In genomic region chr2:38406597-38407110, GRCh38 we compare ENCODE assay signal across 1 cellular context.
TF ChIP-seq lines count a peak whose summit lies in the region.

No MANE protein-coding gene starts in this region.

TF ChIP-seq in HepG2, 621 proteins besides CTCF, POLR2A, EP300 and RAD21 (continued from another document and continues in another):
- TF ChIP-seq, protein P1, sequence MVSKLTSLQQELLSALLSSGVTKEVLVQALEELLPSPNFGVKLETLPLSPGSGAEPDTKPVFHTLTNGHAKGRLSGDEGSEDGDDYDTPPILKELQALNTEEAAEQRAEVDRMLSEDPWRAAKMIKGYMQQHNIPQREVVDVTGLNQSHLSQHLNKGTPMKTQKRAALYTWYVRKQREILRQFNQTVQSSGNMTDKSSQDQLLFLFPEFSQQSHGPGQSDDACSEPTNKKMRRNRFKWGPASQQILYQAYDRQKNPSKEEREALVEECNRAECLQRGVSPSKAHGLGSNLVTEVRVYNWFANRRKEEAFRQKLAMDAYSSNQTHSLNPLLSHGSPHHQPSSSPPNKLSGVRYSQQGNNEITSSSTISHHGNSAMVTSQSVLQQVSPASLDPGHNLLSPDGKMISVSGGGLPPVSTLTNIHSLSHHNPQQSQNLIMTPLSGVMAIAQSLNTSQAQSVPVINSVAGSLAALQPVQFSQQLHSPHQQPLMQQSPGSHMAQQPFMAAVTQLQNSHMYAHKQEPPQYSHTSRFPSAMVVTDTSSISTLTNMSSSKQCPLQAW (CRISPR knock-in tag; IDR thresholded peaks at IDR 0.05) = peak; percentile 55; the same call in 1 of the 2 replicates
- TF ChIP-seq ZNF570 (CRISPR knock-in tag; IDR thresholded peaks at IDR 0.05; ENCODE audit: borderline replicate concordance) = no peak
- peak; percentile 83; the same call in 1 of the 2 replicates for TF ChIP-seq MED1 (CRISPR knock-in tag; IDR thresholded peaks at IDR 0.05)
- TF ChIP-seq, protein P2, sequence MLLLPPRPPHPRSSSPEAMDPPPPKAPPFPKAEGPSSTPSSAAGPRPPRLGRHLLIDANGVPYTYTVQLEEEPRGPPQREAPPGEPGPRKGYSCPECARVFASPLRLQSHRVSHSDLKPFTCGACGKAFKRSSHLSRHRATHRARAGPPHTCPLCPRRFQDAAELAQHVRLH (CRISPR knock-in tag; IDR thresholded peaks at IDR 0.05; ENCODE audit: borderline replicate concordance, low read depth) = peak; percentile 13; the same call in 1 of the 2 replicates
- TF ChIP-seq ZNF782 (CRISPR knock-in tag; IDR thresholded peaks at IDR 0.05; ENCODE audit: borderline replicate concordance) = no peak
- no peak for TF ChIP-seq ATF2 (CRISPR knock-in tag; IDR thresholded peaks at IDR 0.05)
- no peak for TF ChIP-seq TAF15 (IDR thresholded peaks at IDR 0.05; ENCODE audit: low read depth, low read length, poor library complexity, severe bottlenecking)
- peak; percentile 98 for TF ChIP-seq SALL1 (CRISPR knock-in tag; IDR thresholded peaks at IDR 0.05)
- no peak for TF ChIP-seq ZFP37 (CRISPR knock-in tag; IDR thresholded peaks at IDR 0.05; ENCODE audit: borderline replicate concordance)
- TF ChIP-seq EED (CRISPR knock-in tag; IDR thresholded peaks at IDR 0.05) = no peak
- TF ChIP-seq, protein P3, sequence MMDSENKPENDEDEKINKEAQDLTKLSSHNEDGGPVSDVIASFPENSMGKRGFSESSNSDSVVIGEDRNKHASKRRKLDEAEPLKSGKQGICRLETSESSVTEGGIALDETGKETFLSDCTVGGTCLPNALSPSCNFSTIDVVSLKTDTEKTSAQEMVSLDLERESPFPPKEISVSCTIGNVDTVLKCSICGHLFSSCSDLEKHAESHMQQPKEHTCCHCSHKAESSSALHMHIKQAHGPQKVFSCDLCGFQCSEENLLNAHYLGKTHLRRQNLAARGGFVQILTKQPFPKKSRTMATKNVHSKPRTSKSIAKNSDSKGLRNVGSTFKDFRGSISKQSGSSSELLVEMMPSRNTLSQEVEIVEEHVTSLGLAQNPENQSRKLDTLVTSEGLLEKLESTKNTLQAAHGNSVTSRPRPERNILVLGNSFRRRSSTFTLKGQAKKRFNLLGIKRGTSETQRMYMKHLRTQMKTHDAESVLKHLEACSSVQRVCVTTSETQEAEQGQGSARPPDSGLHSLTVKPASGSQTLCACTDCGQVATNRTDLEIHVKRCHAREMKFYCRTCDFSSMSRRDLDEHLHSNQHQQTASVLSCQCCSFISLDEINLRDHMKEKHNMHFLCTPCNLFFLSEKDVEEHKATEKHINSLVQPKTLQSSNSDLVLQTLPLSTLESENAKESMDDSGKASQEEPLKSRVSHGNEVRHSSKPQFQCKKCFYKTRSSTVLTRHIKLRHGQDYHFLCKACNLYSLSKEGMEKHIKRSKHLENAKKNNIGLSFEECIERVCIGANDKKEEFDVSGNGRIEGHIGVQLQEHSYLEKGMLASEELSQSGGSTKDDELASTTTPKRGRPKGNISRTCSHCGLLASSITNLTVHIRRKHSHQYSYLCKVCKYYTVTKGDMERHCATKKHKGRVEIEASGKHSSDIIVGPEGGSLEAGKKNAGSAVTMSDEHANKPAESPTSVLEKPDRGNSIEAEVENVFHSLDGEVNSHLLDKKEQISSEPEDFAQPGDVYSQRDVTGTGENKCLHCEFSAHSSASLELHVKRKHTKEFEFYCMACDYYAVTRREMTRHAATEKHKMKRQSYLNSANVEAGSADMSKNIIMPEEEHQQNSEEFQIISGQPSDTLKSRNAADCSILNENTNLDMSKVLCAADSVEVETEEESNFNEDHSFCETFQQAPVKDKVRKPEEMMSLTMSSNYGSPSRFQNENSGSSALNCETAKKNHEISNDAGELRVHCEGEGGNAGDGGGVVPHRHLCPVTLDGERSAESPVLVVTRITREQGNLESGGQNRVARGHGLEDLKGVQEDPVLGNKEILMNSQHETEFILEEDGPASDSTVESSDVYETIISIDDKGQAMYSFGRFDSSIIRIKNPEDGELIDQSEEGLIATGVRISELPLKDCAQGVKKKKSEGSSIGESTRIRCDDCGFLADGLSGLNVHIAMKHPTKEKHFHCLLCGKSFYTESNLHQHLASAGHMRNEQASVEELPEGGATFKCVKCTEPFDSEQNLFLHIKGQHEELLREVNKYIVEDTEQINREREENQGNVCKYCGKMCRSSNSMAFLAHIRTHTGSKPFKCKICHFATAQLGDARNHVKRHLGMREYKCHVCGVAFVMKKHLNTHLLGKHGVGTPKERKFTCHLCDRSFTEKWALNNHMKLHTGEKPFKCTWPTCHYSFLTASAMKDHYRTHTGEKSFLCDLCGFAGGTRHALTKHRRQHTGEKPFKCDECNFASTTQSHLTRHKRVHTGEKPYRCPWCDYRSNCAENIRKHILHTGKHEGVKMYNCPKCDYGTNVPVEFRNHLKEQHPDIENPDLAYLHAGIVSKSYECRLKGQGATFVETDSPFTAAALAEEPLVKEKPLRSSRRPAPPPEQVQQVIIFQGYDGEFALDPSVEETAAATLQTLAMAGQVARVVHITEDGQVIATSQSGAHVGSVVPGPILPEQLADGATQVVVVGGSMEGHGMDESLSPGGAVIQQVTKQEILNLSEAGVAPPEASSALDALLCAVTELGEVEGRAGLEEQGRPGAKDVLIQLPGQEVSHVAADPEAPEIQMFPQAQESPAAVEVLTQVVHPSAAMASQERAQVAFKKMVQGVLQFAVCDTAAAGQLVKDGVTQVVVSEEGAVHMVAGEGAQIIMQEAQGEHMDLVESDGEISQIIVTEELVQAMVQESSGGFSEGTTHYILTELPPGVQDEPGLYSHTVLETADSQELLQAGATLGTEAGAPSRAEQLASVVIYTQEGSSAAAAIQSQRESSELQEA (CRISPR knock-in tag; IDR thresholded peaks at IDR 0.05; ENCODE audit: not compliant biosample characterization) = no peak
- no peak for TF ChIP-seq THAP8 (CRISPR knock-in tag; IDR thresholded peaks at IDR 0.05; ENCODE audit: borderline replicate concordance)
- TF ChIP-seq IRF1 (CRISPR knock-in tag; IDR thresholded peaks at IDR 0.05; ENCODE audit: low read depth) = no peak
- TF ChIP-seq, protein P4, sequence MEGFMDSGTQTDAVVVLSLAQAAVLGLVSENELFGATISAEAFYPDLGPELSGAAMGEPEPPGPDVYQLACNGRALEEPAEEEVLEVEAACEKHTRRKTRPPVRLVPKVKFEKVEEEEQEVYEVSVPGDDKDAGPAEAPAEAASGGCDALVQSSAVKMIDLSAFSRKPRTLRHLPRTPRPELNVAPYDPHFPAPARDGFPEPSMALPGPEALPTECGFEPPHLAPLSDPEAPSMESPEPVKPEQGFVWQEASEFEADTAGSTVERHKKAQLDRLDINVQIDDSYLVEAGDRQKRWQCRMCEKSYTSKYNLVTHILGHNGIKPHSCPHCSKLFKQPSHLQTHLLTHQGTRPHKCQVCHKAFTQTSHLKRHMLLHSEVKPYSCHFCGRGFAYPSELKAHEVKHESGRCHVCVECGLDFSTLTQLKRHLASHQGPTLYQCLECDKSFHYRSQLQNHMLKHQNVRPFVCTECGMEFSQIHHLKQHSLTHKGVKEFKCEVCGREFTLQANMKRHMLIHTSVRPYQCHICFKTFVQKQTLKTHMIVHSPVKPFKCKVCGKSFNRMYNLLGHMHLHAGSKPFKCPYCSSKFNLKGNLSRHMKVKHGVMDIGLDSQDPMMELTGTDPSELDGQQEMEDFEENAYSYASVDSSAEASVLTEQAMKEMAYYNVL (CRISPR knock-in tag; IDR thresholded peaks at IDR 0.05; ENCODE audit: borderline replicate concordance) = no peak; the same call in none of the 2 replicates
- no peak for TF ChIP-seq PTBP1 (IDR thresholded peaks at IDR 0.05; ENCODE audit: low read depth, low read length, poor library complexity, severe bottlenecking)
- TF ChIP-seq, protein P5, sequence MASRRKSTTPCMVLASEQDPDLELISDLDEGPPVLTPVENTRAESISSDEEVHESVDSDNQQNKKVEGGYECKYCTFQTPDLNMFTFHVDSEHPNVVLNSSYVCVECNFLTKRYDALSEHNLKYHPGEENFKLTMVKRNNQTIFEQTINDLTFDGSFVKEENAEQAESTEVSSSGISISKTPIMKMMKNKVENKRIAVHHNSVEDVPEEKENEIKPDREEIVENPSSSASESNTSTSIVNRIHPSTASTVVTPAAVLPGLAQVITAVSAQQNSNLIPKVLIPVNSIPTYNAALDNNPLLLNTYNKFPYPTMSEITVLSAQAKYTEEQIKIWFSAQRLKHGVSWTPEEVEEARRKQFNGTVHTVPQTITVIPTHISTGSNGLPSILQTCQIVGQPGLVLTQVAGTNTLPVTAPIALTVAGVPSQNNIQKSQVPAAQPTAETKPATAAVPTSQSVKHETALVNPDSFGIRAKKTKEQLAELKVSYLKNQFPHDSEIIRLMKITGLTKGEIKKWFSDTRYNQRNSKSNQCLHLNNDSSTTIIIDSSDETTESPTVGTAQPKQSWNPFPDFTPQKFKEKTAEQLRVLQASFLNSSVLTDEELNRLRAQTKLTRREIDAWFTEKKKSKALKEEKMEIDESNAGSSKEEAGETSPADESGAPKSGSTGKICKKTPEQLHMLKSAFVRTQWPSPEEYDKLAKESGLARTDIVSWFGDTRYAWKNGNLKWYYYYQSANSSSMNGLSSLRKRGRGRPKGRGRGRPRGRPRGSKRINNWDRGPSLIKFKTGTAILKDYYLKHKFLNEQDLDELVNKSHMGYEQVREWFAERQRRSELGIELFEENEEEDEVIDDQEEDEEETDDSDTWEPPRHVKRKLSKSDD (CRISPR knock-in tag; IDR thresholded peaks at IDR 0.05; ENCODE audit: low read depth) = no peak; the same call in 1 of the 2 replicates
- 0 out of 2 replicates have a peak, but pooled peaks have one; percentile 39 for TF ChIP-seq NR2F2 (IDR thresholded peaks at IDR 0.05; ENCODE audit: borderline replicate concordance, low read depth)
- no peak for TF ChIP-seq AGO1 (IDR thresholded peaks at IDR 0.05; ENCODE audit: low read depth, low read length, poor library complexity, severe bottlenecking)
- TF ChIP-seq STAT5B (CRISPR knock-in tag; IDR thresholded peaks at IDR 0.05) = 0 out of 2 replicates have a peak, but pooled peaks have one; percentile 60
- TF ChIP-seq MTF2 (CRISPR knock-in tag; IDR thresholded peaks at IDR 0.05; ENCODE audit: borderline replicate concordance) = no peak
- TF ChIP-seq, protein P6, sequence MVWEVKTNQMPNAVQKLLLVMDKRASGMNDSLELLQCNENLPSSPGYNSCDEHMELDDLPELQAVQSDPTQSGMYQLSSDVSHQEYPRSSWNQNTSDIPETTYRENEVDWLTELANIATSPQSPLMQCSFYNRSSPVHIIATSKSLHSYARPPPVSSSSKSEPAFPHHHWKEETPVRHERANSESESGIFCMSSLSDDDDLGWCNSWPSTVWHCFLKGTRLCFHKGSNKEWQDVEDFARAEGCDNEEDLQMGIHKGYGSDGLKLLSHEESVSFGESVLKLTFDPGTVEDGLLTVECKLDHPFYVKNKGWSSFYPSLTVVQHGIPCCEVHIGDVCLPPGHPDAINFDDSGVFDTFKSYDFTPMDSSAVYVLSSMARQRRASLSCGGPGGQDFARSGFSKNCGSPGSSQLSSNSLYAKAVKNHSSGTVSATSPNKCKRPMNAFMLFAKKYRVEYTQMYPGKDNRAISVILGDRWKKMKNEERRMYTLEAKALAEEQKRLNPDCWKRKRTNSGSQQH (CRISPR knock-in tag; IDR thresholded peaks at IDR 0.05; ENCODE audit: low read depth) = peak; percentile 69; the same call in 1 of the 2 replicates
- peak; percentile 70; the same call in 1 of the 2 replicates for TF ChIP-seq NCOR1 (IDR thresholded peaks at IDR 0.05; ENCODE audit: borderline replicate concordance, low read length)
- no peak for TF ChIP-seq SRF (IDR thresholded peaks at IDR 0.05; ENCODE audit: low read depth, low read length)
- TF ChIP-seq SRSF4 (IDR thresholded peaks at IDR 0.05; ENCODE audit: low read depth, low read length, poor library complexity, severe bottlenecking) = no peak
- TF ChIP-seq CBX1 (IDR thresholded peaks at IDR 0.05; ENCODE audit: low read depth) = no peak
- TF ChIP-seq PREB (CRISPR knock-in tag; IDR thresholded peaks at IDR 0.05) = no peak
- no peak for TF ChIP-seq NKX3-1 (CRISPR knock-in tag; IDR thresholded peaks at IDR 0.05)
- no peak for TF ChIP-seq TSC22D2 (CRISPR knock-in tag; IDR thresholded peaks at IDR 0.05; ENCODE audit: borderline replicate concordance)
- TF ChIP-seq KDM2A (CRISPR knock-in tag; IDR thresholded peaks at IDR 0.05; ENCODE audit: borderline replicate concordance, low read depth) = peak; percentile 15; the same call in 1 of the 2 replicates
- TF ChIP-seq ZMYM2 (CRISPR knock-in tag; IDR thresholded peaks at IDR 0.05) = no peak; the same call in 1 of the 2 replicates
- no peak for TF ChIP-seq ZNF781 (CRISPR knock-in tag; IDR thresholded peaks at IDR 0.05; ENCODE audit: borderline replicate concordance, not compliant biosample characterization)
- TF ChIP-seq FOXJ3 (CRISPR knock-in tag; IDR thresholded peaks at IDR 0.05; ENCODE audit: borderline replicate concordance) = peak; percentile 84
- peak; percentile 73; the same call in 1 of the 2 replicates for TF ChIP-seq ZNF317 (CRISPR knock-in tag; IDR thresholded peaks at IDR 0.05)
- peak; percentile 96 for TF ChIP-seq CEBPG (CRISPR knock-in tag; IDR thresholded peaks at IDR 0.05)
- peak; percentile 79; the same call in 1 of the 2 replicates for TF ChIP-seq ZNF264 (CRISPR knock-in tag; IDR thresholded peaks at IDR 0.05)
- TF ChIP-seq, protein P7, sequence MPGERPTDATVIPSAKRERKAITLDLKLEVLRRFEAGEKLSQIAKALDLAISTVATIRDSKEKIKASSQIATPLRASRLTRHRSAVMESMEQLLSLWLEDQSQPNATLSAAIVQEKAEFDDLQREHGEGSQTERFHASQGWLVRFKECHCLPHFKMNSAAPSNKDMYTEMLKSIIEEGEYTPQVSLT (CRISPR knock-in tag; IDR thresholded peaks at IDR 0.05; ENCODE audit: borderline replicate concordance, low read depth) = no peak
- no peak for TF ChIP-seq TBX2 (CRISPR knock-in tag; IDR thresholded peaks at IDR 0.05; ENCODE audit: borderline replicate concordance)
